Comparison of ENCODE assay signal across 1 cellular context in genomic region chr5:112443932-112444331, GRCh38. TPM values are rescaled to one million over a fixed set of nuclear protein-coding genes. Genes with fewer than 3 reads are reported as not detected.
"Had no signal": no experiment of that assay in that cellular context is flagged by ENCODE, and none has a peak within 500 bp of the region (broad histone marks: within the 10 kb centered on the region; RNA-seq: fewer than 3 reads in every experiment).

No MANE protein-coding gene starts in this region.

RNA-seq across cellular contexts. Expression of gene EPB41L4A, which starts 24.9 kb away (rescaled TPM):
- total RNA-seq: HT1080 had no signal
